16 cellular contexts compared by ENCODE assay signal in genomic region chr2:30522421-30522820, GRCh38.
DNase-seq lines count a peak whose midpoint lies in the region; ATAC-seq and TF ChIP-seq lines count a peak whose summit lies in the region.
"Had no signal": no experiment of that assay in that cellular context is flagged by ENCODE, and none has a peak within 500 bp of the region (broad histone marks: within the 10 kb centered on the region; RNA-seq: fewer than 3 reads in every experiment).

No MANE protein-coding gene starts in this region.

- H3K4me1 ChIP-seq in GM23338 (ENCODE audit: insufficient read depth): peaks cover 10% of the 10 kb centered on the region; the same call in 1 of the 2 replicates
- H3K4me1 ChIP-seq: Caco-2 had no signal

- peaks cover 28 to 31% of the 10 kb centered on the region in 2 donors for H3K36me3 Mint-ChIP-seq in activated T-cell treated with anti-CD3 and anti-CD28 coated beads, Interleukin-2, amount 50 U/mL, for 72 hours (ENCODE audit: insufficient read depth in 2 of 2)
- H3K36me3 Mint-ChIP-seq in activated T-cell treated with anti-CD3 and anti-CD28 coated beads, Interleukin-2, amount 50 U/mL, for 4 hours (ENCODE audit: insufficient read depth): peaks cover 38% of the 10 kb centered on the region
- peaks cover 33% of the 10 kb centered on the region for H3K36me3 Mint-ChIP-seq in GM23338 (ENCODE audit: low read depth)

- H3K4me2 ChIP-seq in GM23338: no peak overlapping the region

- no peaks in the 10 kb centered on the region for H3F3A ChIP-seq in GM23338 (replicated peaks; ENCODE audit: low read depth)

- H3K27me3 Mint-ChIP-seq in activated T-cell treated with anti-CD3 and anti-CD28 coated beads, Interleukin-2, amount 50 U/mL, for 72 hours (ENCODE audit: low read depth): no peaks in the 10 kb centered on the region
- H3K27me3 Mint-ChIP-seq in activated T-cell treated with anti-CD3 and anti-CD28 coated beads, Interleukin-2, amount 50 U/mL, for 4 hours (ENCODE audit: low read depth): no peaks in the 10 kb centered on the region
- no peaks in the 10 kb centered on the region for H3K27me3 Mint-ChIP-seq in GM23338 (ENCODE audit: insufficient read depth, low read depth, poor library complexity)
- H3K27me3 Mint-ChIP-seq: B cell; CD4-positive, alpha-beta T cell had no signal

- no peak overlapping the region for H3K4me3 ChIP-seq in GM23338
- no peak overlapping the region for H3K4me3 ChIP-seq in epithelial cell of esophagus (ENCODE audit: low read length)
- H3K4me3 ChIP-seq: K562 had no signal

- no peaks in the 10 kb centered on the region for H3K9me2 ChIP-seq in GM23338 (ENCODE audit: insufficient read depth)

- H3K4me1 Mint-ChIP-seq in activated T-cell treated with anti-CD3 and anti-CD28 coated beads, Interleukin-2, amount 50 U/mL, for 72 hours (ENCODE audit: low read depth): no peaks in the 10 kb centered on the region
- H3K4me1 Mint-ChIP-seq in activated T-cell treated with anti-CD3 and anti-CD28 coated beads, Interleukin-2, amount 50 U/mL, for 4 hours (ENCODE audit: low read depth): peaks cover 2% of the 10 kb centered on the region
- peaks cover 8% of the 10 kb centered on the region for H3K4me1 Mint-ChIP-seq in GM23338

- H3K4me3 Mint-ChIP-seq in activated T-cell treated with anti-CD3 and anti-CD28 coated beads, Interleukin-2, amount 50 U/mL, for 72 hours: no peak overlapping the region
- no peak overlapping the region for H3K4me3 Mint-ChIP-seq in activated T-cell treated with anti-CD3 and anti-CD28 coated beads, Interleukin-2, amount 50 U/mL, for 4 hours
- no peak overlapping the region for H3K4me3 Mint-ChIP-seq in GM23338
- H3K4me3 Mint-ChIP-seq: B cell; CD4-positive, alpha-beta T cell; HFFc6 had no signal

- H2AFZ ChIP-seq in GM23338: no peak overlapping the region

- no peaks in the 10 kb centered on the region for H3K36me3 ChIP-seq in GM23338 (ENCODE audit: insufficient read depth)

- ATAC-seq in activated T-cell treated with anti-CD3 and anti-CD28 coated beads, Interleukin-2, amount 50 U/mL, for 72 hours (replicated peaks in 1 of 2): no peak
- ATAC-seq in activated T-cell treated with anti-CD3 and anti-CD28 coated beads, Interleukin-2, amount 50 U/mL, for 4 hours: no peak
- ATAC-seq in GM23338: no peak
- ATAC-seq: HCT116 had no signal

- no peaks in the 10 kb centered on the region for H4K20me1 ChIP-seq in GM23338 (replicated peaks; ENCODE audit: insufficient read depth)

- peaks cover 10% of the 10 kb centered on the region; the same call in 1 of the 2 replicates for H3K79me2 ChIP-seq in GM23338 (replicated peaks; ENCODE audit: insufficient read depth)

- no peaks in the 10 kb centered on the region for H3K27me3 ChIP-seq in GM23338 (ENCODE audit: insufficient read depth)

- peaks cover 6 to 17% of the 10 kb centered on the region in 2 donors for H3K9me3 Mint-ChIP-seq in activated T-cell treated with anti-CD3 and anti-CD28 coated beads, Interleukin-2, amount 50 U/mL, for 72 hours
- H3K9me3 Mint-ChIP-seq in activated T-cell treated with anti-CD3 and anti-CD28 coated beads, Interleukin-2, amount 50 U/mL, for 4 hours: peaks cover 26% of the 10 kb centered on the region
- peaks cover 21% of the 10 kb centered on the region for H3K9me3 Mint-ChIP-seq in GM23338
- H3K9me3 Mint-ChIP-seq: HFFc6 had no signal

- TF ChIP-seq CTCF in GM23338 (conservative IDR thresholded peaks at IDR 0.05; ENCODE audit: low read depth in 2 of 2) (no peak), epithelial cell of esophagus (IDR thresholded peaks at IDR 0.05; ENCODE audit: insufficient read depth, low read depth, low read length, missing control alignments) (no peak)

- H3K27ac Mint-ChIP-seq in activated T-cell treated with anti-CD3 and anti-CD28 coated beads, Interleukin-2, amount 50 U/mL, for 72 hours: peak overlapping the region; percentile 42
- H3K27ac Mint-ChIP-seq in GM23338: peak overlapping the region; percentile 70; the same call in 1 of the 2 replicates
- H3K27ac Mint-ChIP-seq: B cell; CD4-positive, alpha-beta T cell; HFFc6 had no signal

- DNase-seq in activated T-cell treated with anti-CD3 and anti-CD28 coated beads, Interleukin-2, amount 50 U/mL, for 72 hours: no peak
- DNase-seq in activated T-cell treated with anti-CD3 and anti-CD28 coated beads, Interleukin-2, amount 50 U/mL, for 4 hours: no peak
- no peak for DNase-seq in GM23338 (ENCODE audit: low spot score)
- peak; percentile 34 for DNase-seq in epithelial cell of esophagus (ENCODE audit: low read depth)
- DNase-seq in stimulated activated CD4-positive, alpha-beta T cell treated with anti-CD3 and anti-CD28 coated beads, Interleukin-4, amount 100 ng/mL, for 24 hours: no peak
- no peak for DNase-seq in activated CD4-positive, alpha-beta T cell treated with anti-CD3 and anti-CD28 coated beads for 1 hour
- DNase-seq in GOT3 (lab: John Stamatoyannopoulos, UW): no peak
- DNase-seq: 8988T; C1 segment of cervical spinal cord; Caco-2; CD4-positive, alpha-beta T cell; HFFc6; IMR-90 had no signal

- H3K27ac ChIP-seq in GM23338 (ENCODE audit: low read depth): no peak overlapping the region

TF ChIP-seq in GM23338, 12 proteins besides CTCF, POLR2A, EP300 and RAD21:
- no peak for TF ChIP-seq CREB1 (CRISPR knock-in tag; IDR thresholded peaks at IDR 0.05; ENCODE audit: low read depth)
